In genomic region chr2:179107179-179107541, GRCh38 we compare ENCODE assay signal across 1 cellular context.
TF ChIP-seq lines count a peak whose summit lies in the region.

No MANE protein-coding gene starts in this region.

TF ChIP-seq in GM12878, 131 proteins besides CTCF, POLR2A, EP300 and RAD21:
- no peak for TF ChIP-seq CEBPB (IDR thresholded peaks at IDR 0.05; ENCODE audit: borderline replicate concordance in 1 of 2, low read depth in 2 of 2, low read length in 2 of 2)
- 0 out of 2 replicates have a peak, but pooled peaks have one; percentile 2 for TF ChIP-seq MTA2 (IDR thresholded peaks at IDR 0.05; ENCODE audit: low read depth)
- TF ChIP-seq ZNF217 (IDR thresholded peaks at IDR 0.05), result 0 out of 2 replicates have a peak, but pooled peaks have one; percentile 32
- no peak for TF ChIP-seq RAD51 (IDR thresholded peaks at IDR 0.05)
- TF ChIP-seq, protein P1, sequence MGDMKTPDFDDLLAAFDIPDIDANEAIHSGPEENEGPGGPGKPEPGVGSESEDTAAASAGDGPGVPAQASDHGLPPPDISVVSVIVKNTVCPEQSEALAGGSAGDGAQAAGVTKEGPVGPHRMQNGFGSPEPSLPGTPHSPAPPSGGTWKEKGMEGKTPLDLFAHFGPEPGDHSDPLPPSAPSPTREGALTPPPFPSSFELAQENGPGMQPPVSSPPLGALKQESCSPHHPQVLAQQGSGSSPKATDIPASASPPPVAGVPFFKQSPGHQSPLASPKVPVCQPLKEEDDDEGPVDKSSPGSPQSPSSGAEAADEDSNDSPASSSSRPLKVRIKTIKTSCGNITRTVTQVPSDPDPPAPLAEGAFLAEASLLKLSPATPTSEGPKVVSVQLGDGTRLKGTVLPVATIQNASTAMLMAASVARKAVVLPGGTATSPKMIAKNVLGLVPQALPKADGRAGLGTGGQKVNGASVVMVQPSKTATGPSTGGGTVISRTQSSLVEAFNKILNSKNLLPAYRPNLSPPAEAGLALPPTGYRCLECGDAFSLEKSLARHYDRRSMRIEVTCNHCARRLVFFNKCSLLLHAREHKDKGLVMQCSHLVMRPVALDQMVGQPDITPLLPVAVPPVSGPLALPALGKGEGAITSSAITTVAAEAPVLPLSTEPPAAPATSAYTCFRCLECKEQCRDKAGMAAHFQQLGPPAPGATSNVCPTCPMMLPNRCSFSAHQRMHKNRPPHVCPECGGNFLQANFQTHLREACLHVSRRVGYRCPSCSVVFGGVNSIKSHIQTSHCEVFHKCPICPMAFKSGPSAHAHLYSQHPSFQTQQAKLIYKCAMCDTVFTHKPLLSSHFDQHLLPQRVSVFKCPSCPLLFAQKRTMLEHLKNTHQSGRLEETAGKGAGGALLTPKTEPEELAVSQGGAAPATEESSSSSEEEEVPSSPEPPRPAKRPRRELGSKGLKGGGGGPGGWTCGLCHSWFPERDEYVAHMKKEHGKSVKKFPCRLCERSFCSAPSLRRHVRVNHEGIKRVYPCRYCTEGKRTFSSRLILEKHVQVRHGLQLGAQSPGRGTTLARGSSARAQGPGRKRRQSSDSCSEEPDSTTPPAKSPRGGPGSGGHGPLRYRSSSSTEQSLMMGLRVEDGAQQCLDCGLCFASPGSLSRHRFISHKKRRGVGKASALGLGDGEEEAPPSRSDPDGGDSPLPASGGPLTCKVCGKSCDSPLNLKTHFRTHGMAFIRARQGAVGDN (IDR thresholded peaks at IDR 0.05), result peak; percentile 33; the same call in 1 of the 2 replicates
- TF ChIP-seq NKRF (conservative IDR thresholded peaks at IDR 0.05), result 0 out of 2 replicates have a peak, but pooled peaks have one; percentile 24
- no peak for TF ChIP-seq CHD4 (IDR thresholded peaks at IDR 0.05)
- TF ChIP-seq, protein P2, sequence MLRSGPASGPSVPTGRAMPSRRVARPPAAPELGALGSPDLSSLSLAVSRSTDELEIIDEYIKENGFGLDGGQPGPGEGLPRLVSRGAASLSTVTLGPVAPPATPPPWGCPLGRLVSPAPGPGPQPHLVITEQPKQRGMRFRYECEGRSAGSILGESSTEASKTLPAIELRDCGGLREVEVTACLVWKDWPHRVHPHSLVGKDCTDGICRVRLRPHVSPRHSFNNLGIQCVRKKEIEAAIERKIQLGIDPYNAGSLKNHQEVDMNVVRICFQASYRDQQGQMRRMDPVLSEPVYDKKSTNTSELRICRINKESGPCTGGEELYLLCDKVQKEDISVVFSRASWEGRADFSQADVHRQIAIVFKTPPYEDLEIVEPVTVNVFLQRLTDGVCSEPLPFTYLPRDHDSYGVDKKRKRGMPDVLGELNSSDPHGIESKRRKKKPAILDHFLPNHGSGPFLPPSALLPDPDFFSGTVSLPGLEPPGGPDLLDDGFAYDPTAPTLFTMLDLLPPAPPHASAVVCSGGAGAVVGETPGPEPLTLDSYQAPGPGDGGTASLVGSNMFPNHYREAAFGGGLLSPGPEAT (IDR thresholded peaks at IDR 0.05; ENCODE audit: low read depth), result 0 out of 2 replicates have a peak, but pooled peaks have one; percentile 10
- TF ChIP-seq SMARCA5 (IDR thresholded peaks at IDR 0.05), result 0 out of 2 replicates have a peak, but pooled peaks have one; percentile 55
- TF ChIP-seq SUPT20H (IDR thresholded peaks at IDR 0.05; ENCODE audit: borderline replicate concordance, control insufficient read depth, low read depth, low read length), result no peak
- no peak for TF ChIP-seq PML (IDR thresholded peaks at IDR 0.05; ENCODE audit: low read length)
